ENCODE assay signal across 23 cellular contexts in the genomic region with DNA sequence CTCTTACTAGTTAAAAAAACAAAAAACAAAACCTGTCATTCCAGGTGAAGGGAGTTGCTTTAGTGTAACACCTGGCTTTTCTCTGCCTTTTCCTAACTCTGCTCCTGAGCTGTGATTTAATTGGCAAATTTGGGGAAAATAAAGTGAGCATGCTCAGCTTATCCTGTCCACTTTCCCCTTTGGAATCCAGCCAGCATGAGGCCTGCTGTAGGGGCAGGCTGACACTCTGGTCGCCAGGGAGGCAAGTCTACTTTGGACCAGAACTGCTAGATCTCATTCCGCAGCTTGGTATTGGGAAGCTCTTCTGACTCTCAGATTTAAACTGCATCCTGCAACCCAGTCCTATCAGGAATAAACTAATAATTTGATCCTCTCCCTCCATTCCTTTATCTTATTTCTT. TPM values are rescaled to one million over a fixed set of nuclear protein-coding genes. Genes with fewer than 3 reads are reported as not detected.
"Had no signal": no experiment of that assay in that cellular context is flagged by ENCODE, and none has a peak within 500 bp of the region (broad histone marks: within the 10 kb centered on the region; RNA-seq: fewer than 3 reads in every experiment).

No MANE protein-coding gene starts in this region.

- H3K27ac Mint-ChIP-seq: T-cell; T-helper 2 cell treated with Interferon-gamma antibody and Interleukin-4, amounts not matched to agents 5 μg/mL and 100 μg/mL, for 36 hours had no signal

- H3K36me3 ChIP-seq: heart right ventricle, lower lobe of right lung, right lobe of liver, tibial nerve had no signal

- H3K27me3 ChIP-seq: heart right ventricle, right lobe of liver, tibial nerve had no signal

- ATAC-seq: esophagus mucosa, heart right ventricle, left lobe of liver, lower lobe of right lung, T-cell had no signal

- H3K9me3 ChIP-seq: heart right ventricle, lower lobe of right lung, right lobe of liver, tibial nerve had no signal

- H3K4me1 ChIP-seq: lower lobe of right lung, right lobe of liver had no signal

- H3K27me3 Mint-ChIP-seq: T-cell had no signal

- H3K9me3 Mint-ChIP-seq: nephron; T-cell; T-helper 2 cell treated with Interferon-gamma antibody and Interleukin-4, amounts not matched to agents 5 μg/mL and 100 μg/mL, for 36 hours had no signal

- H3K4me3 Mint-ChIP-seq: nephron; T-cell; T-helper 2 cell treated with Interferon-gamma antibody and Interleukin-4, amounts not matched to agents 5 μg/mL and 100 μg/mL, for 36 hours had no signal

- H3K27ac ChIP-seq: heart right ventricle, lower lobe of right lung, right lobe of liver, tibial nerve had no signal

- DNase-seq: activated CD4-positive, alpha-beta T cell treated with anti-CD3 and anti-CD28 coated beads for 48 hours; activated CD4-positive, alpha-beta T cell treated with anti-CD3 and anti-CD28 coated beads, Interleukin-2, amount 50 U/mL, for 48 hours; activated CD8-positive, alpha-beta memory T cell treated with anti-CD3 and anti-CD28 coated beads for 24 hours; activated gamma-delta T cell; activated naive CD4-positive, alpha-beta T cell treated with anti-CD3 and anti-CD28 coated beads, Interleukin-2, amount 50 U/mL, for 16 hours; activated T-cell treated with anti-CD3 and anti-CD28 coated beads, Interleukin-2, amount 50 U/mL, for 1 hour; amniotic stem cell; central memory CD4-positive, alpha-beta T cell; foreskin melanocyte; heart right ventricle; kidney glomerular epithelial cell; lower lobe of right lung; mesendoderm; right lobe of liver; stimulated activated CD4-positive, alpha-beta T cell treated with anti-CD3 and anti-CD28 coated beads, Interleukin-2, amount 100 ng/mL, for 48 hours; stimulated activated naive CD4-positive, alpha-beta T cell treated with Interleukin-2 at 50 U/mL for 16 hours; T-cell had no signal

- H3K4me3 ChIP-seq: heart right ventricle, lower lobe of right lung, right lobe of liver, tibial nerve had no signal

RNA-seq across cellular contexts. Expression of a gene that starts 51.3 kb away (rescaled TPM):
- total RNA-seq: lower lobe of right lung, osteocyte had no signal
